Comparison of ENCODE assay signal across 7 cellular contexts in the genomic region with DNA sequence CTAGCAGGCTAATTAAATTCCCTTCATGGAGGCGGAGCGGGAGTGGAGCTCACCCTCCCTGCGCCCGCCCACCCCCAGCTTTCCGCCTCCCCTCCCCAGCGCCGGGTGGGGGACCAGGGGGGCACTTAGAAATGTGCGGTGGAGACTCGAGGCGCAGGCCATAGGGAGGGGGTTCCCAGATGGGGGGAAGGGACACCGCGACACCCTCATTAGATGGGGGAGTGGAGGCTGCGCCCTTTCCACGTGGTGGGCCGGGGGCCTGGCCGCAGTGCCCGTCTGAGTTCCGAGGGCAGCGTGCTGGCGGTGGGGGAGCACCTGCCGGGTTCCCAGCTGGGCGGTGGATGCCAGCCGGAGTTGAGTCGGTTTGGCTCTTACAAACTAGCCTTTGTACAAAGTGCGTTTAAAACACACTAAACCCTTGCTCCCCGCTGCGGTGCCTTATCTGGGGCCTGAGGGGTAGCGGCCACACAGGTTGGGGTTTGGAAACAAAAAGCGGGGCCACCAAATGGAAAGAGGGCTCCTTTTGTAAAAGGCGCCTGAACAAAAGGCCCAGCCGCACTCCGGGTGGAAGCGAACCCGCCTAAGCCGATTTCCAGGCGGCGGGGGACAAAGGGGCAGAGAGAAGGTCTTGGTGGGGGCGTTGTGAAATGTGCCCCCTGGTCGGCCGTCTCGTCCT. TPM values are rescaled to one million over a fixed set of nuclear protein-coding genes. Genes with fewer than 3 reads are reported as not detected.
DNase-seq lines count a peak whose midpoint lies in the region; ATAC-seq, FAIRE-seq and TF ChIP-seq lines count a peak whose summit lies in the region.

No MANE protein-coding gene starts in this region.

- H3K27me3 Mint-ChIP-seq in GM23338 (ENCODE audit: insufficient read depth, low read depth, poor library complexity): peaks cover 16% of the 10 kb centered on the region

- peaks cover 41% of the 10 kb centered on the region for H3K4me1 ChIP-seq in GM23338 (ENCODE audit: insufficient read depth)
- peaks cover 13% of the 10 kb centered on the region for H3K4me1 ChIP-seq in RWPE2 (ENCODE audit: insufficient read depth, poor library complexity, severe bottlenecking)
- peaks cover 11% of the 10 kb centered on the region in 2 donors for H3K4me1 ChIP-seq in small intestine (ENCODE audit: control insufficient read depth in 2 of 2, insufficient read depth in 1 of 2, low read depth in 1 of 2, low read length in 1 of 2)

- peaks cover 66% of the 10 kb centered on the region for H3K79me2 ChIP-seq in GM23338 (replicated peaks; ENCODE audit: insufficient read depth)

- H3K36me3 Mint-ChIP-seq in GM23338 (ENCODE audit: low read depth): peaks cover 18% of the 10 kb centered on the region; the same call in 2 of the 3 replicates

- peaks cover 51% of the 10 kb centered on the region for H3K4me1 Mint-ChIP-seq in GM23338

- H3K9me3 ChIP-seq in RWPE2 (ENCODE audit: severe bottlenecking): no peaks in the 10 kb centered on the region
- no peaks in the 10 kb centered on the region for H3K9me3 ChIP-seq in small intestine (ENCODE audit: control insufficient read depth, low read depth)

- no peak for TF ChIP-seq CTCF in GM23338 (conservative IDR thresholded peaks at IDR 0.05; ENCODE audit: low read depth in 2 of 2)
- TF ChIP-seq CTCF in RWPE2 (IDR thresholded peaks at IDR 0.05; ENCODE audit: poor library complexity, severe bottlenecking): no peak
- no peak for TF ChIP-seq CTCF in D721Med (IDR thresholded peaks at IDR 0.05; ENCODE audit: insufficient read depth, missing control alignments)

- H3F3A ChIP-seq in GM23338 (replicated peaks; ENCODE audit: low read depth): peaks cover 19% of the 10 kb centered on the region

- peaks cover under 1% of the 10 kb centered on the region; the same call in 1 of the 2 replicates for H3K27me3 ChIP-seq in GM23338 (ENCODE audit: insufficient read depth)
- H3K27me3 ChIP-seq in RWPE2 (ENCODE audit: insufficient read depth, poor library complexity, severe bottlenecking): no peaks in the 10 kb centered on the region
- H3K27me3 ChIP-seq in small intestine (ENCODE audit: control insufficient read depth in 2 of 2, insufficient read depth in 2 of 2, low read length in 2 of 2): no peaks in the 10 kb centered on the region

- no peak overlapping the region for H3K27ac Mint-ChIP-seq in GM23338

- H3K9me2 ChIP-seq in GM23338 (ENCODE audit: insufficient read depth): no peaks in the 10 kb centered on the region

- H3K27ac ChIP-seq in GM23338 (ENCODE audit: low read depth): no peak overlapping the region
- peak overlapping the region; percentile 91 for H3K27ac ChIP-seq in RWPE2 (ENCODE audit: poor library complexity, severe bottlenecking)
- H3K27ac ChIP-seq in small intestine (ENCODE audit: low read depth in 1 of 2, low read length in 1 of 2): peak overlapping the region; percentile 84 to 85

- H3K4me3 Mint-ChIP-seq in GM23338: peak overlapping the region; percentile 76

- DNase-seq in GM23338 (ENCODE audit: low spot score) (no peak), RWPE2 (ENCODE audit: low spot score) (no peak), globus pallidus (ENCODE audit: low spot score) (peak; percentile 8), small intestine (no peak), AML-193 (lab: John Stamatoyannopoulos, UW) (no peak), D721Med (ENCODE audit: insufficient read length, low spot score) (no peak), AG08396 (ENCODE audit: low spot score) (no peak)

- peaks cover 40% of the 10 kb centered on the region for H4K20me1 ChIP-seq in GM23338 (replicated peaks; ENCODE audit: insufficient read depth)

- H3K36me3 ChIP-seq in GM23338 (ENCODE audit: insufficient read depth) (no peaks in the 10 kb centered on the region), RWPE2 (ENCODE audit: low read depth) (no peaks in the 10 kb centered on the region), small intestine (ENCODE audit: control insufficient read depth in 2 of 2, insufficient read depth in 2 of 2, low read length in 2 of 2) (no peaks in the 10 kb centered on the region)

- H3K4me2 ChIP-seq in GM23338: peak overlapping the region; percentile 98

- H3K9me3 Mint-ChIP-seq in GM23338: no peaks in the 10 kb centered on the region

- peak overlapping the region; percentile 84 for H3K4me3 ChIP-seq in GM23338
- H3K4me3 ChIP-seq in RWPE2 (ENCODE audit: severe bottlenecking): peak overlapping the region; percentile 48
- peak overlapping the region; percentile 68 to 90 for H3K4me3 ChIP-seq in small intestine (ENCODE audit: low read depth in 1 of 2, low read length in 2 of 2)

- FAIRE-seq in small intestine (lab: Jason Lieb, UNC): no peak
- no peak for FAIRE-seq in D721Med (lab: Jason Lieb, UNC)

- ATAC-seq in GM23338 (no peak), RWPE2 (ENCODE audit: low read depth) (no peak)

- WGBS in small intestine, 3 donors: 12 to 37% (median 20%) methylated on average over 30 to 41 of the region's 41 CpGs

- no peak overlapping the region for H2AFZ ChIP-seq in GM23338

TF ChIP-seq in GM23338, 12 proteins besides CTCF, POLR2A, EP300 and RAD21:
- no peak for TF ChIP-seq ZNF331 (CRISPR knock-in tag; IDR thresholded peaks at IDR 0.05; ENCODE audit: low read depth)
- peak; percentile 30; the same call in 1 of the 2 replicates for TF ChIP-seq POLR2AphosphoS5 (IDR thresholded peaks at IDR 0.05; ENCODE audit: low read depth)
- TF ChIP-seq STAT1 (IDR thresholded peaks at IDR 0.05; ENCODE audit: unreplicated experiment): no peak
- no peak for TF ChIP-seq JUNB (IDR thresholded peaks at IDR 0.05; ENCODE audit: unreplicated experiment)

RNA-seq across cellular contexts. Expression of gene GSE1, which starts 1.4 kb away (rescaled TPM):
- total RNA-seq in GM23338 (2014; rRNA removed; shearing (Covaris generic)): 118 and 135 TPM in 2 replicates
- polyA plus RNA-seq in GM23338 (2016; fragmentation: Nextera tagmentation; extraction: Ambion mirVana) (32.4 and 34.0 TPM in 2 replicates), small intestine (10 to 100 TPM in 1 of 3 donors, 1 to 10 TPM in 2; 9.2 to 25.6 (median 9.8) TPM)
